In the genomic region with DNA sequence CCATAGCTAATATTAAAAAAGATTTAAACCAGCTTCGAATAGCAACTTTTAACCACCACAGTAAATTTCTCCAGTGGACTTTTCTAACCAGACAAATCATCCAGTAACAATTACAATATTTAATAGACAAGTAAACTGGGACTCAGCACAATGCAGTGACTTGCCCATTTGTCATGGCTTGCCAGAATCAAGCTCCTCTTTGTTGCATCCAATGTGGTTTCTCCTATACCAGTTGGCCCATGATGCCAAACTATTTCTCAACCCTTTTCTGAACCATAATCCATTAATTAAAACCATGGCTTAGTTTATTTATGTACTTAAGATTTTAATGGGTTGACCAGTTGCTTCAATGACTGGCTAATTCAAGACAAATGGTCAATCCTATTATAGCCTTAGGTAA, we compare ENCODE assay signal across 16 cellular contexts.
DNase-seq lines count a peak whose midpoint lies in the region; TF ChIP-seq lines count a peak whose summit lies in the region.
"Had no signal": no experiment of that assay in that cellular context is flagged by ENCODE, and none has a peak within 500 bp of the region (broad histone marks: within the 10 kb centered on the region; RNA-seq: fewer than 3 reads in every experiment).

No MANE protein-coding gene starts in this region.

- POLR2A ChIA-PET in BJ (lab: Charles Lee), result no interaction called here

- peak; percentile 0 for DNase-seq in BJ (ENCODE audit: low read depth)
- DNase-seq in M059J (ENCODE audit: low read depth), result peak; percentile 4
- DNase-seq in epithelial cell of prostate (ENCODE audit: low read depth, low spot score), result peak; percentile 52
- DNase-seq in fibroblast of gingiva (ENCODE audit: low read depth), result peak; percentile 14
- no peak for DNase-seq in uterus
- no peak for DNase-seq in activated gamma-delta T cell treated with Interleukin-2 at 50 U/mL for 16 hours
- DNase-seq: Caco-2; CD4-positive, CD25-positive, alpha-beta regulatory T cell; CD8-positive, alpha-beta T cell; DMS153; DND-41; GOT3; H7; HCEC 1CT had no signal

- no peak for TF ChIP-seq CTCF in BJ (IDR thresholded peaks at IDR 0.05; ENCODE audit: insufficient read depth, low read depth, low read length)
- no peak for TF ChIP-seq CTCF in uterus (IDR thresholded peaks at IDR 0.05)

- TF ChIP-seq POLR2A in uterus (IDR thresholded peaks at IDR 0.05), result no peak

- H3K9me3 ChIP-seq in uterus, result no peaks in the 10 kb centered on the region
- H3K9me3 ChIP-seq: BLaER1, Caco-2 had no signal

- H3K27ac ChIP-seq in epithelial cell of prostate (no peak overlapping the region), uterus (no peak overlapping the region)
- H3K27ac ChIP-seq: BLaER1, C4-2B had no signal

- H3K4me3 ChIP-seq in BJ (ENCODE audit: low read depth, low read length) (no peak overlapping the region), uterus (no peak overlapping the region)
- H3K4me3 ChIP-seq: BLaER1 had no signal

- intact Hi-C loops in uterus (cut with DNase I; ENCODE audit: low total_unique reads), result no loop called here

- H3K36me3 ChIP-seq in BJ (ENCODE audit: control insufficient read depth, insufficient read depth, low read length), result no peaks in the 10 kb centered on the region
- no peaks in the 10 kb centered on the region for H3K36me3 ChIP-seq in uterus
- H3K36me3 ChIP-seq: BLaER1 had no signal

- no peaks in the 10 kb centered on the region for H3K4me1 ChIP-seq in uterus
- H3K4me1 ChIP-seq: BLaER1, Caco-2 had no signal

- H3K27me3 ChIP-seq in BJ (ENCODE audit: control insufficient read depth, insufficient read depth, low read length), result no peaks in the 10 kb centered on the region
- no peaks in the 10 kb centered on the region for H3K27me3 ChIP-seq in uterus
- H3K27me3 ChIP-seq: BLaER1 had no signal

- CTCF ChIA-PET in BJ (lab: Yijun Ruan, JAX), result interaction anchor here (0.9 kb wide), 1 partner anchor 63 kb away, joined by 3 read pairs; no protein-coding TSS in a partner anchor

Comparison
In these comparisons a context has a peak if more than half of its experiments do, and no peak if none do; other contexts are left out.
1. DNase-seq: peak in BJ (single experiment), M059J (single experiment), epithelial cell of prostate (single experiment) and fibroblast of gingiva (single experiment); none in uterus (0 of 2) and activated gamma-delta T cell treated with Interleukin-2 at 50 U/mL for 16 hours (single experiment).